8 cellular contexts compared by ENCODE assay signal in the genomic region with DNA sequence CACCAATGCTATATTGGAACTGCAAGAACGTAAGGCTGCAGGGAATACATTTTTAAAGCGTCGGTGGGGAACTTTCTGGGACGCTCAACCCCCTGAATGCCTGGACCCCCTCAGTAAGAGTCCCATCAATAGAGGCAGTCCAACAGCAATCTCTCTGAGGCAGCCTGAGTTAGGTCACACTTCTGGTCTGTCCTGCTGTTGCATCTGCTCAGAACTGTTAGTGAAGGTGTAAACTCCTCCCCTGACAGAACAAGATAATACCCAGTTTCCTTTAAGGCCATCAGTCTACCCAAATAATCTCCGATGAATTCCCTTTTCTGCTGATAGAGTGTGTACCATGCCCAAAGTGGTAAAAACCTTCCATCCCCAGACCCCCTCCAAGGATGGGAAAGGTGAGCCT. TPM values are rescaled to one million over a fixed set of nuclear protein-coding genes. Genes with fewer than 3 reads are reported as not detected.
DNase-seq lines count a peak whose midpoint lies in the region; ATAC-seq and TF ChIP-seq lines count a peak whose summit lies in the region.

No MANE protein-coding gene starts in this region.

- no peak for TF ChIP-seq POLR2A in ovary (IDR thresholded peaks at IDR 0.05)
- TF ChIP-seq POLR2A in adrenal gland (IDR thresholded peaks at IDR 0.05) = no peak

- intact Hi-C loops in OCI-LY7 (cut with micrococcal nuclease; ENCODE audit: unreplicated experiment) = no loop called here
- intact Hi-C loops in ovary (cut with DNase I) = no loop called here
- intact Hi-C loops in adrenal gland (cut with DNase I) = no loop called here

- peaks cover 8% of the 10 kb centered on the region for H3K27me3 Mint-ChIP-seq in endothelial cell (ENCODE audit: unreplicated experiment)

- H3K27ac Mint-ChIP-seq in endothelial cell (ENCODE audit: unreplicated experiment) = no peak overlapping the region

- TF ChIP-seq CTCF in OCI-LY7 (conservative IDR thresholded peaks at IDR 0.05; ENCODE audit: low read length) = no peak
- TF ChIP-seq CTCF in endothelial cell (IDR thresholded peaks at IDR 0.05; ENCODE audit: unreplicated experiment) = no peak
- no peak for TF ChIP-seq CTCF in ovary (IDR thresholded peaks at IDR 0.05)
- no peak for TF ChIP-seq CTCF in adrenal gland (IDR thresholded peaks at IDR 0.05)

- no peaks in the 10 kb centered on the region for H4K20me1 ChIP-seq in OCI-LY7 (ENCODE audit: insufficient read depth, low read length)

- H3K4me1 ChIP-seq in ES-I3 (ENCODE audit: insufficient read depth, low read length) (0 out of 2 replicates have a peak, but pooled peaks cover 3% of the 10 kb centered on the region), OCI-LY7 (ENCODE audit: insufficient read depth, low read length, poor library complexity, severe bottlenecking) (peaks cover 19% of the 10 kb centered on the region), ovary (ENCODE audit: insufficient read depth) (peaks cover 2% of the 10 kb centered on the region), adrenal gland (replicated peaks in 1 of 2) (peaks cover 8 to 20% of the 10 kb centered on the region in 2 donors)

- no peak for TF ChIP-seq EP300 in ovary (IDR thresholded peaks at IDR 0.05)

- POLR2A ChIA-PET in OCI-LY7 (lab: Charles Lee) = interaction anchor here (0.6 to 0.7 kb wide), 3 partner anchors 60 to 126 kb away, joined by 3 to 4 read pairs (median 3); no protein-coding TSS in a partner anchor

- H3K36me3 ChIP-seq in ES-I3 (ENCODE audit: insufficient read depth, low read length) (no peaks in the 10 kb centered on the region), OCI-LY7 (ENCODE audit: insufficient read depth, low read length) (peaks cover 13% of the 10 kb centered on the region), ovary (no peaks in the 10 kb centered on the region), adrenal gland (replicated peaks in 1 of 2) (no peaks in the 10 kb centered on the region)

- H3K9me3 ChIP-seq in ES-I3 (ENCODE audit: control insufficient read depth, insufficient read depth, low read length) (no peaks in the 10 kb centered on the region; the same call in 1 of the 2 replicates), OCI-LY7 (ENCODE audit: low read length) (no peaks in the 10 kb centered on the region), ovary (no peaks in the 10 kb centered on the region), adrenal gland (replicated peaks in 1 of 3) (peaks cover 0 to 9% (median 0%) of the 10 kb centered on the region in 3 donors)

- H2AFZ ChIP-seq in OCI-LY7 (ENCODE audit: low read length) = no peak overlapping the region; the same call in 1 of the 2 replicates

- WGBS in ovary, 3 donors = 55 to 75% (median 61%) methylated on average over 5 of the region's 5 CpGs
- WGBS in adrenal gland, 4 donors = 69 to 78% (median 73%) methylated on average over 5 of the region's 5 CpGs

- H3K27me3 ChIP-seq in ovary = no peaks in the 10 kb centered on the region
- no peaks in the 10 kb centered on the region for H3K27me3 ChIP-seq in adrenal gland

- peak overlapping the region; percentile 99 for H3K4me3 Mint-ChIP-seq in endothelial cell (ENCODE audit: unreplicated experiment)

- no peaks in the 10 kb centered on the region for H3K9me2 ChIP-seq in OCI-LY7 (ENCODE audit: insufficient read depth, low read length)

- ATAC-seq in HG03095 (IDR thresholded peaks at IDR 0.05; ENCODE audit: unreplicated experiment) (no peak), HG03432 (IDR thresholded peaks at IDR 0.05; ENCODE audit: unreplicated experiment) (no peak)

- peaks cover 12% of the 10 kb centered on the region for H3K4me1 Mint-ChIP-seq in endothelial cell (ENCODE audit: unreplicated experiment)

- H3K4me3 ChIP-seq in OCI-LY7 (ENCODE audit: low read depth, low read length, poor library complexity, severe bottlenecking) (peak overlapping the region; percentile 95), ovary (peak overlapping the region; percentile 55), adrenal gland (peak overlapping the region in 1 of 4 donors; percentile 92)

- H3K9ac ChIP-seq in ES-I3 (ENCODE audit: low read depth, low read length) = peak overlapping the region; percentile 73; the same call in 1 of the 2 replicates

- H3K27ac ChIP-seq in OCI-LY7 (ENCODE audit: low read depth, low read length, poor library complexity, severe bottlenecking) (no peak overlapping the region), ovary (no peak overlapping the region), adrenal gland (no peak overlapping the region)

- no TSS peak for BruUV-seq in OCI-LY7 (replicated peaks; lab: Mats Ljungman, UMichigan)

- peak; percentile 16 for DNase-seq in OCI-LY7 (ENCODE audit: low spot score)
- no peak for DNase-seq in endothelial cell (ENCODE audit: low spot score)
- no peak for DNase-seq in ovary
- no peak for DNase-seq in C1 segment of cervical spinal cord (lab: John Stamatoyannopoulos, UW)
- no peak for DNase-seq in adrenal gland

- peaks cover 4% of the 10 kb centered on the region for H3K9me3 Mint-ChIP-seq in endothelial cell (ENCODE audit: unreplicated experiment)

- peak overlapping the region; percentile 94 for H3K4me2 ChIP-seq in OCI-LY7 (ENCODE audit: low read length)

- CTCF ChIA-PET in OCI-LY7 (lab: Charles Lee; ENCODE audit: unreplicated experiment) = no interaction called here

- peaks cover 17% of the 10 kb centered on the region for H3K36me3 Mint-ChIP-seq in endothelial cell (ENCODE audit: low read depth, unreplicated experiment)

- peaks cover 45% of the 10 kb centered on the region for H3K79me2 ChIP-seq in OCI-LY7 (ENCODE audit: insufficient read depth, low read depth, low read length)

RNA-seq across cellular contexts. Expression of a gene that starts 1.1 kb away (rescaled TPM):
- total RNA-seq in OCI-LY7 (2014; rRNA removed; shearing (Covaris generic)) = 38.5 and 41.7 TPM in 2 replicates
- total RNA-seq in OCI-LY7 (2022) = 38.2 and 39.5 TPM in 2 replicates
- total RNA-seq in endothelial cell (ENCODE audit: unreplicated experiment) = 14.6 TPM
- total RNA-seq in ovary = 10 to 100 TPM in 6 of 7 donors, 1 to 10 TPM in 1; 9.5 to 17.9 (median 11.6) TPM
- polyA plus RNA-seq in ovary = 1 to 10 TPM; 3.9 to 7.7 TPM
- total RNA-seq in adrenal gland = 10 to 100 TPM in 7 of 8 donors, 1 to 10 TPM in 1; 6.9 to 24.6 (median 14.2) TPM
- polyA plus RNA-seq in adrenal gland = 10 to 100 TPM in 1 of 3 donors, 1 to 10 TPM in 2; 2.6 to 17.9 (median 4.1) TPM
